10 cellular contexts compared by ENCODE assay signal in the genomic region with DNA sequence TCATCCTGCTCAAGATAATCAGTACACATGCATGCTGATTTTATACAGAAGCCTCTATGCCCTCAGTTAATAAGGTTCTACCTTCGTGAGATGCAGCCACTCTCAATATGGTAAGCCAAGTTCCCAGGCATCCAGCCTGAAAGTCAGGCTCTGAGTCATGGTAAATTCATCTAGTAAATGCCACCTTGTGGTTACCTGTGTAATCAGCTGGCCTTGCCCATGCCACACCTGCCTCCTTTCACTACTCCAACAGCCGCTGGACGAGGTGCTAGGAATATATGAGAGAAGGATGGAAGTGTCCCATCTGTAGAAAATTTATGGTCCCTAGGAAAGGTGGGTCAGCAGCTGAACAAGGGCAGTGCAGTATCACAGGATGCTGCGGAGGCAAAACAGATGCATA.
DNase-seq lines count a peak whose midpoint lies in the region; ATAC-seq, FAIRE-seq and TF ChIP-seq lines count a peak whose summit lies in the region.
"Had no signal": no experiment of that assay in that cellular context is flagged by ENCODE, and none has a peak within 500 bp of the region (broad histone marks: within the 10 kb centered on the region; RNA-seq: fewer than 3 reads in every experiment).

No MANE protein-coding gene starts in this region.

- TF ChIP-seq POLR2A in H54 (IDR thresholded peaks at IDR 0.05; ENCODE audit: low read depth, low read length) = no peak
- no peak for TF ChIP-seq POLR2A in prostate gland (IDR thresholded peaks at IDR 0.05)
- no peak for TF ChIP-seq POLR2A in sigmoid colon (IDR thresholded peaks at IDR 0.05)

- TF ChIP-seq EP300 in sigmoid colon (IDR thresholded peaks at IDR 0.05) = no peak

- no peak for ATAC-seq in GM18909 (IDR thresholded peaks at IDR 0.05; ENCODE audit: poor library complexity, unreplicated experiment)
- ATAC-seq in HG03378 (IDR thresholded peaks at IDR 0.05; ENCODE audit: unreplicated experiment) = no peak

- H3K4me3 ChIP-seq in prostate gland = no peak overlapping the region
- H3K4me3 ChIP-seq in sigmoid colon = no peak overlapping the region
- H3K4me3 ChIP-seq: cardiac muscle cell had no signal

- no peaks in the 10 kb centered on the region for H3K36me3 ChIP-seq in prostate gland
- H3K36me3 ChIP-seq in sigmoid colon = peaks cover 0 to 31% (median 0%) of the 10 kb centered on the region in 4 donors
- H3K36me3 ChIP-seq: cardiac muscle cell had no signal

- H3K4me1 ChIP-seq in prostate gland (replicated peaks) (no peaks in the 10 kb centered on the region), sigmoid colon (no peaks in the 10 kb centered on the region)

- no peaks in the 10 kb centered on the region for H3K27me3 ChIP-seq in prostate gland (replicated peaks; ENCODE audit: insufficient read depth)
- no peaks in the 10 kb centered on the region for H3K27me3 ChIP-seq in sigmoid colon
- H3K27me3 ChIP-seq: cardiac muscle cell had no signal

- H3K27ac ChIP-seq in epithelial cell of prostate = no peak overlapping the region
- no peak overlapping the region for H3K27ac ChIP-seq in prostate gland
- no peak overlapping the region for H3K27ac ChIP-seq in sigmoid colon
- H3K27ac ChIP-seq: cardiac muscle cell had no signal

- DNase-seq in H54 (ENCODE audit: insufficient read length, low spot score) (no peak), NCI-H774 (lab: John Stamatoyannopoulos, UW) (peak; percentile 98), epithelial cell of prostate (ENCODE audit: low read depth, low spot score) (peak; percentile 85), prostate gland (ENCODE audit: low spot score) (peak; percentile 71), SKM-1 treated with dmso at 0.1 percent for 144 hours (lab: John Stamatoyannopoulos, UW; ENCODE audit: unreplicated experiment) (no peak), sigmoid colon (no peak)
- DNase-seq: NCI-H2029 treated with DMSO at 0.1 percent for 48 hours had no signal

- FAIRE-seq in H54 (lab: Jason Lieb, UNC) = peak; percentile 68

- intact Hi-C loops in prostate gland (cut with DNase I) (no loop called here), sigmoid colon (cut with DNase I) (no loop called here)

- no peaks in the 10 kb centered on the region for H3K9me3 ChIP-seq in prostate gland
- no peaks in the 10 kb centered on the region for H3K9me3 ChIP-seq in sigmoid colon

- peak in 3 of 4 experiments; percentile 34 to 57 (median 55) for TF ChIP-seq CTCF in prostate gland (IDR thresholded peaks at IDR 0.05)
- TF ChIP-seq CTCF in sigmoid colon (IDR thresholded peaks at IDR 0.05) = peak in 1 of 4 experiments; percentile 6

- 39% methylated on average over 4 of the region's 4 CpGs for WGBS in prostate gland
- WGBS in sigmoid colon, 2 donors = 42 to 80% methylated on average over 4 of the region's 4 CpGs

Comparison
In these comparisons a context has a peak if more than half of its experiments do, and no peak if none do; other contexts are left out.
1. DNase-seq: peak in NCI-H774 (single experiment), epithelial cell of prostate (single experiment) and prostate gland (single experiment); none in H54 (single experiment), SKM-1 treated with dmso at 0.1 percent for 144 hours (single experiment) and sigmoid colon (single experiment).